Comparison of ENCODE assay signal across 1 cellular context in genomic region chr12:118376089-118377004, GRCh38.
TF ChIP-seq lines count a peak whose summit lies in the region.

Gene SUDS3, plus strand, starts transcription at chr12:118376555. Its CDS starts 137 bp downstream, at chr12:118376692.

TF ChIP-seq in HepG2, 621 proteins besides CTCF, POLR2A, EP300 and RAD21 (continued from another document and continues in another):
- TF ChIP-seq ZBTB40 (IDR thresholded peaks at IDR 0.05) = no peak
- peak; percentile 52; the same call in 1 of the 2 replicates for TF ChIP-seq ZBTB40 (CRISPR knock-in tag; IDR thresholded peaks at IDR 0.05)
- TF ChIP-seq CEBPG (CRISPR knock-in tag; IDR thresholded peaks at IDR 0.05) = no peak
- no peak for TF ChIP-seq ZNF724P (CRISPR knock-in tag; IDR thresholded peaks at IDR 0.05; ENCODE audit: borderline replicate concordance)
- TF ChIP-seq ZNF414 (CRISPR knock-in tag; IDR thresholded peaks at IDR 0.05) = 0 out of 2 replicates have a peak, but pooled peaks have one; percentile 80
- TF ChIP-seq IRF9 (CRISPR knock-in tag; IDR thresholded peaks at IDR 0.05; ENCODE audit: borderline replicate concordance) = peak; percentile 71; the same call in 1 of the 2 replicates
- no peak for TF ChIP-seq E2F5 (CRISPR knock-in tag; conservative IDR thresholded peaks at IDR 0.05)
- peak; percentile 75 for TF ChIP-seq SMC3 (IDR thresholded peaks at IDR 0.05; ENCODE audit: low read length)
- 0 out of 2 replicates have a peak, but pooled peaks have one; percentile 71 for TF ChIP-seq SALL2 (CRISPR knock-in tag; IDR thresholded peaks at IDR 0.05)
- peak; percentile 88; the same call in 1 of the 2 replicates for TF ChIP-seq ZNF747 (CRISPR knock-in tag; IDR thresholded peaks at IDR 0.05; ENCODE audit: borderline replicate concordance)
- peak; percentile 39; the same call in 1 of the 2 replicates for TF ChIP-seq GATA4 (IDR thresholded peaks at IDR 0.05; ENCODE audit: borderline replicate concordance, low read depth)
- TF ChIP-seq CCDC6 (CRISPR knock-in tag; IDR thresholded peaks at IDR 0.05) = peak; percentile 72; the same call in 1 of the 2 replicates
- no peak for TF ChIP-seq ZNF768 (CRISPR knock-in tag; IDR thresholded peaks at IDR 0.05)
- TF ChIP-seq SALL1 (CRISPR knock-in tag; IDR thresholded peaks at IDR 0.05) = peak; percentile 94
- TF ChIP-seq HOXD1 (CRISPR knock-in tag; IDR thresholded peaks at IDR 0.05) = peak; percentile 65; the same call in 1 of the 2 replicates
- TF ChIP-seq ZMYM4 (CRISPR knock-in tag; IDR thresholded peaks at IDR 0.05) = peak; percentile 86
- no peak for TF ChIP-seq ZNF703 (CRISPR knock-in tag; IDR thresholded peaks at IDR 0.05; ENCODE audit: borderline replicate concordance)
- peak; percentile 57; the same call in 1 of the 2 replicates for TF ChIP-seq TFDP2 (CRISPR knock-in tag; IDR thresholded peaks at IDR 0.05)
- TF ChIP-seq POLR2AphosphoS5 (IDR thresholded peaks at IDR 0.05; ENCODE audit: low read depth, low read length) = peak; percentile 39
- TF ChIP-seq FOXK1 (CRISPR knock-in tag; IDR thresholded peaks at IDR 0.05; ENCODE audit: borderline replicate concordance, low read depth) = peak; percentile 47; the same call in 1 of the 2 replicates
- no peak for TF ChIP-seq ZNF121 (CRISPR knock-in tag; IDR thresholded peaks at IDR 0.05)
- TF ChIP-seq ZNF251 (CRISPR knock-in tag; IDR thresholded peaks at IDR 0.05) = no peak
- no peak for TF ChIP-seq KDM1A (CRISPR knock-in tag; IDR thresholded peaks at IDR 0.05)
- TF ChIP-seq KAT7 (CRISPR knock-in tag; IDR thresholded peaks at IDR 0.05; ENCODE audit: borderline replicate concordance) = peak; percentile 43
- peak; percentile 76; the same call in 1 of the 2 replicates for TF ChIP-seq ZNF136 (CRISPR knock-in tag; IDR thresholded peaks at IDR 0.05; ENCODE audit: low read depth)
- TF ChIP-seq HNRNPK (IDR thresholded peaks at IDR 0.05; ENCODE audit: low read depth, low read length, poor library complexity, severe bottlenecking) = peak; percentile 76
- TF ChIP-seq NCOR1 (IDR thresholded peaks at IDR 0.05; ENCODE audit: borderline replicate concordance, low read length) = peak; percentile 54; the same call in 1 of the 2 replicates
- no peak for TF ChIP-seq FOXO1 (CRISPR knock-in tag; IDR thresholded peaks at IDR 0.05)
- TF ChIP-seq PHB2 (IDR thresholded peaks at IDR 0.05; ENCODE audit: partially characterized antibody) = no peak
- no peak for TF ChIP-seq HNF1A (IDR thresholded peaks at IDR 0.05; ENCODE audit: low read depth)
- TF ChIP-seq HNF1A (CRISPR knock-in tag; IDR thresholded peaks at IDR 0.05; ENCODE audit: borderline replicate concordance) = peak; percentile 71; the same call in 1 of the 2 replicates
- TF ChIP-seq ATF3 (CRISPR knock-in tag; IDR thresholded peaks at IDR 0.05) = no peak
- TF ChIP-seq ZNF335 (CRISPR knock-in tag; IDR thresholded peaks at IDR 0.05) = peak; percentile 99
- no peak for TF ChIP-seq HES4 (CRISPR knock-in tag; IDR thresholded peaks at IDR 0.05; ENCODE audit: borderline replicate concordance)
- TF ChIP-seq ZNF446 (CRISPR knock-in tag; IDR thresholded peaks at IDR 0.05) = peak; percentile 78
- TF ChIP-seq ZKSCAN1 (IDR thresholded peaks at IDR 0.05; ENCODE audit: low read length) = no peak
- TF ChIP-seq ATF1 (CRISPR knock-in tag; IDR thresholded peaks at IDR 0.05) = no peak
- no peak for TF ChIP-seq SRSF9 (IDR thresholded peaks at IDR 0.05; ENCODE audit: borderline replicate concordance, insufficient read depth, low read depth, low read length, poor library complexity, severe bottlenecking)
- TF ChIP-seq PHF5A (CRISPR knock-in tag; IDR thresholded peaks at IDR 0.05; ENCODE audit: low read depth, unreplicated experiment) = peak; percentile 88
- TF ChIP-seq ZMYM3 (CRISPR knock-in tag; IDR thresholded peaks at IDR 0.05) = 0 out of 2 replicates have a peak, but pooled peaks have one; percentile 20
- no peak for TF ChIP-seq ZUFSP (CRISPR knock-in tag; IDR thresholded peaks at IDR 0.05; ENCODE audit: borderline replicate concordance)
- TF ChIP-seq SP2 (CRISPR knock-in tag; IDR thresholded peaks at IDR 0.05) = peak; percentile 41
- TF ChIP-seq ATAD3A (CRISPR knock-in tag; IDR thresholded peaks at IDR 0.05) = no peak
- TF ChIP-seq POLR2AphosphoS2 (IDR thresholded peaks at IDR 0.05; ENCODE audit: low read depth, low read length) = no peak
